1 cellular context compared by ENCODE assay signal in genomic region chr15:80615361-80615736, GRCh38.
TF ChIP-seq lines count a peak whose summit lies in the region.

No MANE protein-coding gene starts in this region.

TF ChIP-seq in SK-N-SH treated with all-trans-retinoic acid at 6 μM for 48 hours, 23 proteins besides CTCF, POLR2A, EP300 and RAD21 (continued from another document):
- TF ChIP-seq TSHZ2 (CRISPR knock-in tag; IDR thresholded peaks at IDR 0.05), result no peak
- TF ChIP-seq ISL1 (CRISPR knock-in tag; IDR thresholded peaks at IDR 0.05), result no peak
- no peak for TF ChIP-seq SNAI2 (CRISPR knock-in tag; IDR thresholded peaks at IDR 0.05)
- TF ChIP-seq TOX (CRISPR knock-in tag; IDR thresholded peaks at IDR 0.05; ENCODE audit: borderline replicate concordance), result no peak
- TF ChIP-seq OSR1 (CRISPR knock-in tag; IDR thresholded peaks at IDR 0.05), result no peak
- no peak for TF ChIP-seq TCF4 (CRISPR knock-in tag; IDR thresholded peaks at IDR 0.05; ENCODE audit: borderline replicate concordance)
- TF ChIP-seq PPARA (CRISPR knock-in tag; IDR thresholded peaks at IDR 0.05; ENCODE audit: borderline replicate concordance), result no peak
- no peak for TF ChIP-seq RARB (CRISPR knock-in tag; IDR thresholded peaks at IDR 0.05)
TF ChIP-seq in SK-N-SH treated with all-trans-retinoic acid at 6 μM for 48 hours: peak in this region for 0.
